In genomic region chr6:96781557-96781956, GRCh38 we compare ENCODE assay signal across 7 cellular contexts. TPM values are rescaled to one million over a fixed set of nuclear protein-coding genes. Genes with fewer than 3 reads are reported as not detected.
"Had no signal": no experiment of that assay in that cellular context is flagged by ENCODE, and none has a peak within 500 bp of the region (broad histone marks: within the 10 kb centered on the region; RNA-seq: fewer than 3 reads in every experiment).

No MANE protein-coding gene starts in this region.

- H3K27ac Mint-ChIP-seq: IgD-negative memory B cell had no signal

- H3K4me1 Mint-ChIP-seq: IgD-negative memory B cell had no signal

- H3K9ac ChIP-seq: KMS-11 had no signal

- H3K4me3 Mint-ChIP-seq: IgD-negative memory B cell had no signal

- DNase-seq: KBM-7, KG1 had no signal

- H3K36me3 Mint-ChIP-seq: IgD-negative memory B cell had no signal

- H3K9me3 Mint-ChIP-seq: IgD-negative memory B cell had no signal

- FAIRE-seq: HTR-8/SVneo had no signal

- H3K4me2 ChIP-seq: KMS-11 had no signal

- H3K27ac ChIP-seq: HL-60, KMS-11 had no signal

RNA-seq across cellular contexts. Expression of gene GPR63, which starts 55.7 kb away (rescaled TPM):
- total RNA-seq: HT-29 had no signal
- polyA plus RNA-seq: IgD-negative memory B cell had no signal
